Comparison of ENCODE assay signal across 14 cellular contexts in the genomic region with DNA sequence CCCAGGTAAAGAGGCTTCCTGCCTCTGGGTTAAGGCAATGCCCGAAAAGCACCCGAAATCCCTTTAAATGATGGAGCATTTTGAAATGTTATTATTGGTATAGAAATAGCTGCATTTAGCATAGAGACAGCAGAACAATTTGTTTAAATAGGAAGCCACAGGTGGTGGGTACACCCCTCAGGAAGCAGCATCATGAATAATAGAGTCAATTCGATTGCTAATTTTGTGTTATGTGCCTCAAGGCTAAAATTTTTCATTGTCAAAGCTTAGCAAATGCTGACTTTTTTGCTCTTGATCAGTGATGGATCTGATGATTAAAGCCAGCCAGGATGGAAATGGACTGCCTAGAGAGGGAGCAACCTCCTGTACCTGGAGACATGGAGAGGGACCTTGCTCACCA. TPM values are rescaled to one million over a fixed set of nuclear protein-coding genes. Genes with fewer than 3 reads are reported as not detected.
"Had no signal": no experiment of that assay in that cellular context is flagged by ENCODE, and none has a peak within 500 bp of the region (broad histone marks: within the 10 kb centered on the region; RNA-seq: fewer than 3 reads in every experiment).

No MANE protein-coding gene starts in this region.

- H3K4me3 ChIP-seq: dorsolateral prefrontal cortex, esophagus muscularis mucosa, suprapubic skin had no signal

- H3K36me3 ChIP-seq: esophagus muscularis mucosa, suprapubic skin had no signal

- H3K27ac ChIP-seq: dorsolateral prefrontal cortex had no signal

- H3K9me3 ChIP-seq: esophagus muscularis mucosa, suprapubic skin had no signal

- DNase-seq: activated CD4-positive, alpha-beta T cell treated with anti-CD3 and anti-CD28 coated beads, Interleukin-2, amount 50 U/mL, for 4 hours; activated gamma-delta T cell; activated naive CD8-positive, alpha-beta T cell treated with anti-CD3 and anti-CD28 coated beads for 36 hours; activated T-cell treated with anti-CD3 and anti-CD28 coated beads, Interleukin-2, amount 50 U/mL, for 1 hour; anterior cingulate cortex; dorsolateral prefrontal cortex; left cardiac atrium; occipital lobe; stimulated activated CD4-positive, alpha-beta T cell treated with anti-CD3 and anti-CD28 coated beads, Interleukin-2, amount 100 ng/mL, for 48 hours; stimulated activated naive CD4-positive, alpha-beta T cell treated with Interleukin-2 at 50 U/mL for 16 hours; T-helper 2 cell had no signal

- H3K27me3 ChIP-seq: dorsolateral prefrontal cortex, esophagus muscularis mucosa had no signal

- ATAC-seq: left cardiac atrium; natural killer cell treated with Interleukin-12 subunit alpha and Interleukin-12 subunit beta and Interleukin-15 and Interleukin-18, amount 100 ng/mL, for 72 hours had no signal

RNA-seq across cellular contexts. Expression of gene KRT8, which starts 4.4 kb away (rescaled TPM):
- total RNA-seq: occipital lobe had no signal
